ENCODE assay signal across 8 cellular contexts in the genomic region with DNA sequence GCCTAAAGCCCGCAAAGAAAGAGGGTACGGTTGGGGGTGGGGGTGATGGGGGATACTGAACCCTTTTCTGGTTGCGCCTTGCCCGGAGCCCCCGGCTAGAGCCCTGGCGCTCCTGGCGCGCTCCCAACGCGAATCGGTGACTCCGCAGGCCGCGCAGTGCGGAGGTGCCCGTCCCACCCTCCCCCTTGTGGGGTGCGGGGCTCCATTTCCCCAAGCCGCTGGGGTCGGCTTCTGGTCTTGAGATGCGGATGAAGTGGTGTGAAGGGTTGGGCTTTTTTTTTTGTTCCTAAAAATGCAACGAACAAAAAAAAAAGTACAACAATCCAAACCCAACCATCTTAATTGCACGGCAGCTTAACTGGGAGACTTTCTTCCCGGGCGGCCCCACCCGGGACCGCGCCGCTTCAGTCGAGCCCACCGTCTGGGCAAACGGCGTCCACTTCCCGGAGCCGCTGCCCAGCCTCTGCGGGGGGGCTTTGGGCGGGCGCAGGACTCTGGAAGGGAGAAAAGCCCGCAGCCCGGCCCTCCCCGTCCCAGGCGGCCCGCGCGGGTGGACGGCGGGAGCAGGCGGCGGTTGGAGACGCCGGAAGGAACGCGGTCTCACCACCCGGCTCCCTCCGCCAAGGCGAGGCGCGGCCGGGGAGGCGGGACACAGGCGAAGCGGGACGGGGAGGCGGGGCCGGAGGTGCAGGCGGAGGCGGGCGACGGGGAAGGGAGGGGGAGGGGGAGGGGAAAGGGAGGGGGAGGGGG. TPM values are rescaled to one million over a fixed set of nuclear protein-coding genes. Genes with fewer than 3 reads are reported as not detected.
A peak's percentile ranks its signal among the peaks of the same experiment; 100 is the strongest.
DNase-seq lines count a peak whose midpoint lies in the region; ATAC-seq and TF ChIP-seq lines count a peak whose summit lies in the region.

No MANE protein-coding gene starts in this region.

- ATAC-seq in GM18867 (IDR thresholded peaks at IDR 0.05; ENCODE audit: unreplicated experiment) = peak; percentile 61
- ATAC-seq in HG03108 (IDR thresholded peaks at IDR 0.05; ENCODE audit: unreplicated experiment) = peak; percentile 31

- 1 to 2% methylated on average over 37 to 53 of the region's 68 CpGs for WGBS in lower leg skin, 2 donors

- H3K4me3 ChIP-seq in AG04450 (ENCODE audit: low read depth, low read length) (peak overlapping the region; percentile 65), lower leg skin (ENCODE audit: low read depth, poor library complexity, severe bottlenecking) (peak overlapping the region; percentile 65)

- DNase-seq in AG04450 (ENCODE audit: low read depth, low spot score) = peak; percentile 78
- DNase-seq in NCI-H526 treated with DMSO at 0.1 percent for 48 hours (lab: John Stamatoyannopoulos, UW) = peak; percentile 78
- peak; percentile 88 to 91 for DNase-seq in activated CD4-positive, alpha-beta T cell treated with anti-CD3 and anti-CD28 coated beads, Interleukin-2, amount 50 U/mL, for 48 hours
- DNase-seq in dermis blood vessel endothelial cell = peak; percentile 95
- peak; percentile 89 to 98 for DNase-seq in lower leg skin (ENCODE audit: low spot score in 2 of 2)
- peak; percentile 91 for DNase-seq in stimulated activated CD4-positive, alpha-beta T cell treated with anti-CD3 and anti-CD28 coated beads, Interleukin-4, amount 100 ng/mL, for 1 hour

- H3K27me3 ChIP-seq in AG04450 (ENCODE audit: control insufficient read depth, insufficient read depth, low read length) = no peaks in the 10 kb centered on the region

- H3K9me3 ChIP-seq in AG04450 (ENCODE audit: control insufficient read depth, insufficient read depth, low read length) = no peaks in the 10 kb centered on the region

- no peak for TF ChIP-seq CTCF in AG04450 (IDR thresholded peaks at IDR 0.05; ENCODE audit: low read depth, low read length)
- TF ChIP-seq CTCF in lower leg skin (IDR thresholded peaks at IDR 0.05) = no peak

- CTCF ChIA-PET in AG04450 (lab: Charles Lee) = interaction anchor here (0.6 to 3.3 kb wide), 20 partner anchors 8 to 1073 kb away, joined by 3 to 36 read pairs (median 7); a partner anchor contains a TSS

- TF ChIP-seq POLR2A in lower leg skin (IDR thresholded peaks at IDR 0.05) = no peak

- POLR2A ChIA-PET in AG04450 (lab: Yijun Ruan, JAX) = interaction anchor here (0.7 to 2.4 kb wide), 7 partner anchors 20 to 204 kb away, joined by 3 to 24 read pairs (median 5); a partner anchor contains a TSS

- peak overlapping the region; percentile 76 for H3K27ac ChIP-seq in AG04450 (ENCODE audit: low read depth, low read length)

- intact Hi-C loops in lower leg skin (cut with DNase I; ENCODE audit: low total_unique reads) = loop anchor here (10.0 kb wide), 1 partner anchor 128 kb away; no protein-coding TSS in a partner anchor

RNA-seq across cellular contexts. Expression of a gene that starts 0.5 kb away (rescaled TPM):
- 25.4 and 33.3 TPM in 2 replicates for polyA plus RNA-seq in AG04450 (2011; rRNA removed)
- 15.4 and 24.4 TPM in 2 replicates for polyA minus RNA-seq in AG04450 (2011; rRNA and poly(A)+ RNA removed)
- total RNA-seq in dermis blood vessel endothelial cell = 26.8 and 53.6 TPM in 2 replicates
- total RNA-seq in lower leg skin = 10 to 100 TPM; 19.4 to 39.2 (median 27.5) TPM

RNA-seq across cellular contexts. Expression of a gene that starts 18.9 kb away (rescaled TPM):
- 1.5 and 2.1 TPM in 2 replicates for polyA plus RNA-seq in AG04450 (2011; rRNA removed)
- polyA minus RNA-seq in AG04450 (2011; rRNA and poly(A)+ RNA removed) = 4.6 and 9.6 TPM in 2 replicates
- total RNA-seq in dermis blood vessel endothelial cell = 4.0 and 12.4 TPM in 2 replicates
- total RNA-seq in lower leg skin = 1 to 10 TPM in 1 of 4 donors, under 1 TPM in 1, not detected in 2; 0.78 to 5.1 TPM

Comparison
In these comparisons a context has a peak if more than half of its experiments do, and no peak if none do; other contexts are left out.
1. Peak in every context shown above with its lines: DNase-seq, ATAC-seq, H3K4me3 ChIP-seq and H3K27ac ChIP-seq.